ENCODE assay signal across 12 cellular contexts in genomic region chr5:143648696-143649095, GRCh38.
DNase-seq lines count a peak whose midpoint lies in the region; ATAC-seq and TF ChIP-seq lines count a peak whose summit lies in the region.
"Had no signal": no experiment of that assay in that cellular context is flagged by ENCODE, and none has a peak within 500 bp of the region (broad histone marks: within the 10 kb centered on the region; RNA-seq: fewer than 3 reads in every experiment).

No MANE protein-coding gene starts in this region.

- H2AFZ ChIP-seq in DND-41 (ENCODE audit: low read depth, low read length): no peak overlapping the region

- H3K4me3 ChIP-seq in DND-41 (ENCODE audit: low read depth in 1 of 2, low read length in 2 of 2): no peak overlapping the region
- H3K4me3 ChIP-seq in HFF-Myc (replicated peaks; ENCODE audit: low read depth, low read length): no peak overlapping the region
- no peak overlapping the region for H3K4me3 ChIP-seq in lower lobe of right lung
- no peak overlapping the region for H3K4me3 ChIP-seq in CD8-positive, alpha-beta T cell (ENCODE audit: low read depth, low read length)
- H3K4me3 ChIP-seq: vagina had no signal

- H3K27me3 ChIP-seq in DND-41 (ENCODE audit: insufficient read depth, low read length, poor library complexity) (no peaks in the 10 kb centered on the region), lower lobe of right lung (ENCODE audit: low read depth) (no peaks in the 10 kb centered on the region)
- no peaks in the 10 kb centered on the region for H3K27me3 ChIP-seq in CD8-positive, alpha-beta T cell (ENCODE audit: insufficient read depth, low read length)
- H3K27me3 ChIP-seq: vagina had no signal

- H3K9ac ChIP-seq in DND-41 (ENCODE audit: low read depth, low read length): no peak overlapping the region
- H3K9ac ChIP-seq: KMS-11 had no signal

- H3K36me3 ChIP-seq in DND-41 (ENCODE audit: insufficient read depth, low read length) (no peaks in the 10 kb centered on the region), lower lobe of right lung (no peaks in the 10 kb centered on the region)
- H3K36me3 ChIP-seq in CD8-positive, alpha-beta T cell (ENCODE audit: insufficient read depth, low read length): no peaks in the 10 kb centered on the region
- H3K36me3 ChIP-seq: vagina had no signal

- no peaks in the 10 kb centered on the region for H3K36me3 Mint-ChIP-seq in chondrocyte (ENCODE audit: low read depth)
- H3K36me3 Mint-ChIP-seq in CD8-positive, alpha-beta T cell: no peaks in the 10 kb centered on the region

- no peak overlapping the region for H3K4me2 ChIP-seq in DND-41 (ENCODE audit: insufficient read depth, low read length)
- H3K4me2 ChIP-seq: KMS-11 had no signal

- H4K20me1 ChIP-seq in DND-41 (ENCODE audit: insufficient read depth, low read length): no peaks in the 10 kb centered on the region

- CTCF ChIA-PET in CD8-positive, alpha-beta T cell (lab: Charles Lee): interaction anchor here (1.3 to 1.5 kb wide), 2 partner anchors 123 to 177 kb away, joined by 3 read pairs; no protein-coding TSS in a partner anchor

- H3K27me3 Mint-ChIP-seq in chondrocyte (ENCODE audit: low read depth): no peaks in the 10 kb centered on the region
- H3K27me3 Mint-ChIP-seq in CD8-positive, alpha-beta T cell (ENCODE audit: low read depth): no peaks in the 10 kb centered on the region
- H3K27me3 Mint-ChIP-seq: central memory CD8-positive, alpha-beta T cell had no signal

- ATAC-seq in DND-41 (ENCODE audit: insufficient read depth, low read depth) (peak; percentile 44; the same call in 1 of the 3 replicates), lower lobe of right lung (peak; percentile 59 to 76), GM19463 (IDR thresholded peaks at IDR 0.05; ENCODE audit: unreplicated experiment) (no peak)
- no peak for ATAC-seq in CD8-positive, alpha-beta T cell

- peaks cover 3% of the 10 kb centered on the region for H3K9me3 Mint-ChIP-seq in chondrocyte (ENCODE audit: low read depth)
- H3K9me3 Mint-ChIP-seq in CD8-positive, alpha-beta T cell: no peaks in the 10 kb centered on the region
- H3K9me3 Mint-ChIP-seq: central memory CD8-positive, alpha-beta T cell had no signal

- peaks cover 9% of the 10 kb centered on the region; the same call in 1 of the 2 replicates for H3K4me1 ChIP-seq in DND-41 (ENCODE audit: insufficient read depth, low read length)
- H3K4me1 ChIP-seq in lower lobe of right lung: no peaks in the 10 kb centered on the region
- H3K4me1 ChIP-seq in CD8-positive, alpha-beta T cell (ENCODE audit: insufficient read depth, low read length): no peaks in the 10 kb centered on the region

- intact Hi-C loops in lower lobe of right lung (cut with DNase I): no loop called here
- intact Hi-C loops in CD8-positive, alpha-beta T cell (cut with DNase I, micrococcal nuclease): loop anchor here (1.0 to 5.0 kb wide), 3 partner anchors 177 to 544 kb away; no protein-coding TSS in a partner anchor

- H3K4me1 Mint-ChIP-seq in chondrocyte (ENCODE audit: low read depth): peaks cover 10% of the 10 kb centered on the region
- no peaks in the 10 kb centered on the region for H3K4me1 Mint-ChIP-seq in CD8-positive, alpha-beta T cell (ENCODE audit: low read depth)

- TF ChIP-seq CTCF in DND-41 (IDR thresholded peaks at IDR 0.05; ENCODE audit: borderline replicate concordance, extremely low read depth, low read length, poor library complexity, severe bottlenecking): peak; percentile 50
- TF ChIP-seq CTCF in HFF-Myc (IDR thresholded peaks at IDR 0.05; ENCODE audit: low read depth, low read length, missing control alignments): peak; percentile 20
- peak; percentile 53 for TF ChIP-seq CTCF in chondrocyte (IDR thresholded peaks at IDR 0.05)
- TF ChIP-seq CTCF in lower lobe of right lung (IDR thresholded peaks at IDR 0.05): peak; percentile 33
- TF ChIP-seq CTCF in CD8-positive, alpha-beta T cell (IDR thresholded peaks at IDR 0.05): no peak

- H3K27ac ChIP-seq in DND-41 (ENCODE audit: low read length): no peak overlapping the region
- H3K27ac ChIP-seq in lower lobe of right lung: no peak overlapping the region
- H3K27ac ChIP-seq in CD8-positive, alpha-beta T cell (ENCODE audit: low read depth, low read length): no peak overlapping the region
- H3K27ac ChIP-seq: KMS-11, vagina had no signal

- no peaks in the 10 kb centered on the region for H3K79me2 ChIP-seq in DND-41 (ENCODE audit: insufficient read depth, low read length)

- POLR2A ChIA-PET in CD8-positive, alpha-beta T cell (lab: Charles Lee): no interaction called here

- H3K9me3 ChIP-seq in DND-41 (ENCODE audit: insufficient read depth, low read length, severe bottlenecking) (no peaks in the 10 kb centered on the region), lower lobe of right lung (no peaks in the 10 kb centered on the region)
- no peaks in the 10 kb centered on the region for H3K9me3 ChIP-seq in CD8-positive, alpha-beta T cell (ENCODE audit: low read length)
- H3K9me3 ChIP-seq: vagina had no signal

- DNase-seq in DND-41: peak; percentile 14
- no peak for DNase-seq in HFF-Myc (ENCODE audit: extremely low read depth, low read depth)
- no peak for DNase-seq in chondrocyte (ENCODE audit: low spot score)
- DNase-seq in lower lobe of right lung: no peak
- DNase-seq in CD8-positive, alpha-beta T cell: no peak
- DNase-seq in activated effector memory CD4-positive, alpha-beta T cell treated with Interleukin-2 at 50 U/mL for 16 hours: no peak
- DNase-seq: DMS79 treated with DMSO at 0.1 percent for 48 hours, NCI-H2227 treated with DMSO at 0.1 percent for 48 hours had no signal

- H3K27ac Mint-ChIP-seq in chondrocyte (ENCODE audit: unreplicated experiment): no peak overlapping the region
- no peak overlapping the region for H3K27ac Mint-ChIP-seq in CD8-positive, alpha-beta T cell

- H3K4me3 Mint-ChIP-seq in chondrocyte (ENCODE audit: unreplicated experiment): no peak overlapping the region
- H3K4me3 Mint-ChIP-seq in CD8-positive, alpha-beta T cell: no peak overlapping the region
- H3K4me3 Mint-ChIP-seq: central memory CD8-positive, alpha-beta T cell had no signal

Comparison
In these comparisons a context has a peak if more than half of its experiments do, and no peak if none do; other contexts are left out.
1. ATAC-seq: peak in DND-41 (single experiment) and lower lobe of right lung (2 of 2); none in CD8-positive, alpha-beta T cell (single experiment) and GM19463 (single experiment).